In genomic region chr17:41737680-41738023, GRCh38 we compare ENCODE assay signal across 15 cellular contexts. TPM values are rescaled to one million over a fixed set of nuclear protein-coding genes. Genes with fewer than 3 reads are reported as not detected.
DNase-seq lines count a peak whose midpoint lies in the region; ATAC-seq and TF ChIP-seq lines count a peak whose summit lies in the region.
"Had no signal": no experiment of that assay in that cellular context is flagged by ENCODE, and none has a peak within 500 bp of the region (broad histone marks: within the 10 kb centered on the region; RNA-seq: fewer than 3 reads in every experiment).

No MANE protein-coding gene starts in this region.

- H3K27me3 Mint-ChIP-seq in activated T-helper 17 cell treated with anti-CD3 and anti-CD28 coated beads, Interleukin-2, amount 50 U/mL, for 72 hours = peaks cover 14% of the 10 kb centered on the region

- peak overlapping the region; percentile 33 for H3K4me3 Mint-ChIP-seq in activated T-helper 17 cell treated with anti-CD3 and anti-CD28 coated beads, Interleukin-2, amount 50 U/mL, for 72 hours
- H3K4me3 Mint-ChIP-seq: central memory CD8-positive, alpha-beta T cell had no signal

- H3K4me1 ChIP-seq in psoas muscle = peaks cover 19% of the 10 kb centered on the region

- H3K36me3 ChIP-seq in psoas muscle (ENCODE audit: insufficient read depth in 1 of 2, low read depth in 1 of 2) = no peaks in the 10 kb centered on the region
- H3K36me3 ChIP-seq: BE2C, SJCRH30, WERI-Rb-1 had no signal

- TF ChIP-seq CTCF in psoas muscle (IDR thresholded peaks at IDR 0.05) = no peak

- no peak overlapping the region for H3K27ac Mint-ChIP-seq in activated naive CD4-positive, alpha-beta T cell treated with anti-CD3 and anti-CD28 coated beads, Interleukin-2, amount 50 U/mL, for 72 hours
- H3K27ac Mint-ChIP-seq in activated T-helper 17 cell treated with anti-CD3 and anti-CD28 coated beads, Interleukin-2, amount 50 U/mL, for 72 hours = no peak overlapping the region

- H3K4me3 ChIP-seq in Jurkat, Clone E6-1 (ENCODE audit: low read length) = peak overlapping the region; percentile 28
- H3K4me3 ChIP-seq in psoas muscle = no peak overlapping the region
- H3K4me3 ChIP-seq: SJCRH30 had no signal

- no peak for DNase-seq in activated naive CD4-positive, alpha-beta T cell treated with anti-CD3 and anti-CD28 coated beads, Interleukin-2, amount 50 U/mL, for 72 hours (ENCODE audit: low spot score in 2 of 2)
- DNase-seq in activated naive CD4-positive, alpha-beta T cell treated with Interleukin-2 at 50 U/mL for 16 hours = no peak
- DNase-seq in Jurkat, Clone E6-1 (ENCODE audit: low read depth, low spot score) = no peak
- DNase-seq in psoas muscle = no peak
- DNase-seq in stimulated activated CD4-positive, alpha-beta T cell treated with anti-CD3 and anti-CD28 coated beads, Interleukin-2, amount 100 ng/mL, for 24 hours = no peak
- no peak for DNase-seq in superior temporal gyrus (ENCODE audit: extremely low spot score)
- DNase-seq in NCI-H2227 treated with DMSO at 0.1 percent for 48 hours (lab: John Stamatoyannopoulos, UW) = no peak

- 27 to 37% (median 32%) methylated on average over 5 of the region's 5 CpGs for WGBS in psoas muscle, 3 donors

- H3K36me3 Mint-ChIP-seq in activated naive CD4-positive, alpha-beta T cell treated with anti-CD3 and anti-CD28 coated beads, Interleukin-2, amount 50 U/mL, for 72 hours = no peaks in the 10 kb centered on the region
- no peaks in the 10 kb centered on the region for H3K36me3 Mint-ChIP-seq in activated T-helper 17 cell treated with anti-CD3 and anti-CD28 coated beads, Interleukin-2, amount 50 U/mL, for 72 hours (ENCODE audit: low read depth)

- H3K9me3 Mint-ChIP-seq in activated naive CD4-positive, alpha-beta T cell treated with anti-CD3 and anti-CD28 coated beads, Interleukin-2, amount 50 U/mL, for 72 hours = no peaks in the 10 kb centered on the region
- H3K9me3 Mint-ChIP-seq in activated T-helper 17 cell treated with anti-CD3 and anti-CD28 coated beads, Interleukin-2, amount 50 U/mL, for 72 hours = no peaks in the 10 kb centered on the region
- H3K9me3 Mint-ChIP-seq: central memory CD8-positive, alpha-beta T cell had no signal

- peaks cover 0 to 48% (median 11%) of the 10 kb centered on the region in 3 donors for H3K27me3 ChIP-seq in psoas muscle (ENCODE audit: insufficient read depth in 3 of 3, low read length in 2 of 3)

- no peaks in the 10 kb centered on the region for H3K9me3 ChIP-seq in psoas muscle
- H3K9me3 ChIP-seq: BE2C, SJCRH30 had no signal

- intact Hi-C loops in psoas muscle (cut with DNase I) = loop anchor here (1.0 to 10.0 kb wide), 2 partner anchors 64 to 147 kb away; no protein-coding TSS in a partner anchor

- H3K27ac ChIP-seq in psoas muscle = no peak overlapping the region
- H3K27ac ChIP-seq: SJCRH30 had no signal

- peak; percentile 2 to 27 for ATAC-seq in activated naive CD4-positive, alpha-beta T cell treated with anti-CD3 and anti-CD28 coated beads, Interleukin-2, amount 50 U/mL, for 72 hours
- peak; percentile 14 for ATAC-seq in activated T-helper 17 cell treated with anti-CD3 and anti-CD28 coated beads, Interleukin-2, amount 50 U/mL, for 72 hours (replicated peaks)
- ATAC-seq in psoas muscle = peak in 3 of 4 donors; percentile 3 to 12 (median 7)

- H3K4me1 Mint-ChIP-seq in activated T-helper 17 cell treated with anti-CD3 and anti-CD28 coated beads, Interleukin-2, amount 50 U/mL, for 72 hours = no peaks in the 10 kb centered on the region
- H3K4me1 Mint-ChIP-seq: central memory CD8-positive, alpha-beta T cell had no signal

RNA-seq across cellular contexts. Expression of gene HAP1, which starts 3.2 kb away (rescaled TPM):
- not detected for total RNA-seq in activated naive CD4-positive, alpha-beta T cell treated with anti-CD3 and anti-CD28 coated beads, Interleukin-2, amount 50 U/mL, for 72 hours
- not detected for polyA plus RNA-seq in Jurkat, Clone E6-1 (2012; ENCODE audit: insufficient read depth, insufficient read length)
- under 1 TPM; 0.13 to 0.15 TPM for total RNA-seq in activated T-helper 17 cell treated with anti-CD3 and anti-CD28 coated beads, Interleukin-2, amount 50 U/mL, for 72 hours
- total RNA-seq in psoas muscle = under 1 TPM in 2 of 4 donors, not detected in 2; 0.06 to 0.14 TPM
- under 1 TPM; under 0.01 to 0.03 (median 0.01) TPM for polyA plus RNA-seq in psoas muscle
- total RNA-seq: myocyte had no signal

RNA-seq across cellular contexts. Expression of gene GAST, which starts 25.5 kb away (rescaled TPM):
- not detected for total RNA-seq in activated naive CD4-positive, alpha-beta T cell treated with anti-CD3 and anti-CD28 coated beads, Interleukin-2, amount 50 U/mL, for 72 hours
- not detected for polyA plus RNA-seq in Jurkat, Clone E6-1 (2012; ENCODE audit: insufficient read depth, insufficient read length)
- total RNA-seq in activated T-helper 17 cell treated with anti-CD3 and anti-CD28 coated beads, Interleukin-2, amount 50 U/mL, for 72 hours = not detected
- total RNA-seq in psoas muscle = not detected
- not detected for polyA plus RNA-seq in psoas muscle
- total RNA-seq: G401, kidney, myocyte, SJCRH30 had no signal

RNA-seq across cellular contexts. Expression of gene JUP, which starts 48.9 kb away (rescaled TPM):
- under 1 TPM; 0.39 to 0.72 TPM for total RNA-seq in activated naive CD4-positive, alpha-beta T cell treated with anti-CD3 and anti-CD28 coated beads, Interleukin-2, amount 50 U/mL, for 72 hours
- polyA plus RNA-seq in Jurkat, Clone E6-1 (2012; ENCODE audit: insufficient read depth, insufficient read length) = 1.3 TPM
- under 1 TPM; 0.32 to 0.45 TPM for total RNA-seq in activated T-helper 17 cell treated with anti-CD3 and anti-CD28 coated beads, Interleukin-2, amount 50 U/mL, for 72 hours
- 10 to 100 TPM; 19.4 to 55.0 (median 43.5) TPM for total RNA-seq in psoas muscle
- polyA plus RNA-seq in psoas muscle = 10 to 100 TPM in 2 of 3 donors, 1 to 10 TPM in 1; 9.4 to 30.3 (median 25.8) TPM

RNA-seq across cellular contexts. Expression of gene EIF1, which starts 49.0 kb away (rescaled TPM):
- total RNA-seq in activated naive CD4-positive, alpha-beta T cell treated with anti-CD3 and anti-CD28 coated beads, Interleukin-2, amount 50 U/mL, for 72 hours = 1,000 to 10,000 TPM in 1 of 2 donors, 100 to 1,000 TPM in 1; 899 to 1,106 TPM
- 676 TPM for polyA plus RNA-seq in Jurkat, Clone E6-1 (2012; ENCODE audit: insufficient read depth, insufficient read length)
- total RNA-seq in activated T-helper 17 cell treated with anti-CD3 and anti-CD28 coated beads, Interleukin-2, amount 50 U/mL, for 72 hours = 100 to 1,000 TPM; 925 to 935 TPM
- total RNA-seq in psoas muscle = 1,000 to 10,000 TPM; 1,399 to 2,094 (median 1,752) TPM
- 1,000 to 10,000 TPM; 1,437 to 2,724 (median 2,114) TPM for polyA plus RNA-seq in psoas muscle

Comparison
In these comparisons a context has a peak if more than half of its experiments do, and no peak if none do; other contexts are left out.
1. RNA of gene JUP, which starts 48.9 kb away (total RNA-seq): 19.4 to 55.0 TPM in psoas muscle; 0.39 to 0.72 TPM in activated naive CD4-positive, alpha-beta T cell treated with anti-CD3 and anti-CD28 coated beads, Interleukin-2, amount 50 U/mL, for 72 hours and 0.32 to 0.45 TPM in activated T-helper 17 cell treated with anti-CD3 and anti-CD28 coated beads, Interleukin-2, amount 50 U/mL, for 72 hours; every median in the first group is over 10 times any median in the second.
2. Peak in every context shown above with its lines, with median percentiles within 50 percentile points of each other: ATAC-seq.